ENCODE assay signal across 12 cellular contexts in genomic region chr7:50531928-50532327, GRCh38. TPM values are rescaled to one million over a fixed set of nuclear protein-coding genes. Genes with fewer than 3 reads are reported as not detected.
DNase-seq lines count a peak whose midpoint lies in the region; ATAC-seq, FAIRE-seq and TF ChIP-seq lines count a peak whose summit lies in the region.
"Had no signal": no experiment of that assay in that cellular context is flagged by ENCODE, and none has a peak within 500 bp of the region (broad histone marks: within the 10 kb centered on the region; RNA-seq: fewer than 3 reads in every experiment).

No MANE protein-coding gene starts in this region.

- peaks cover 3% of the 10 kb centered on the region for H3K9me1 ChIP-seq in keratinocyte (ENCODE audit: control insufficient read depth, extremely low read depth, insufficient read depth, low read length)

- no peaks in the 10 kb centered on the region for H3K79me2 ChIP-seq in keratinocyte (ENCODE audit: control insufficient read depth, insufficient read depth, low read length)

- no peak for TF ChIP-seq POLR2A in GM12892 (IDR thresholded peaks at IDR 0.05; ENCODE audit: low read depth, low read length)

- ATAC-seq in GM18511 (IDR thresholded peaks at IDR 0.05; ENCODE audit: unreplicated experiment) (no peak), GM21717 (IDR thresholded peaks at IDR 0.05; ENCODE audit: unreplicated experiment) (no peak), GM21367 (IDR thresholded peaks at IDR 0.05; ENCODE audit: unreplicated experiment) (no peak)

- no peaks in the 10 kb centered on the region for H3K27me3 ChIP-seq in keratinocyte (ENCODE audit: control insufficient read depth, extremely low read depth, insufficient read depth, low read length)

- H3K4me1 ChIP-seq in keratinocyte (ENCODE audit: control insufficient read depth, extremely low read depth, insufficient read depth, low read length), result peaks cover 39% of the 10 kb centered on the region

- dilution Hi-C loops in keratinocyte (cut with MboI; ENCODE audit: extremely low pct_ligation_motif_present, low sequenced_read_pairs), result no loop called here

- no peaks in the 10 kb centered on the region for H3K9me3 ChIP-seq in keratinocyte (ENCODE audit: control insufficient read depth, low read depth, low read length)
- H3K9me3 ChIP-seq: mucosa of descending colon had no signal

- peak overlapping the region; percentile 71 for H3K9ac ChIP-seq in keratinocyte (ENCODE audit: control insufficient read depth, extremely low read depth, insufficient read depth, low read length)

- peak overlapping the region; percentile 88 for H3K27ac ChIP-seq in keratinocyte (ENCODE audit: control insufficient read depth, insufficient read depth, low read length)

- H3K36me3 ChIP-seq in keratinocyte (ENCODE audit: control insufficient read depth in 2 of 2, extremely low read depth in 1 of 2, insufficient read depth in 2 of 2, low read length in 2 of 2), result no peaks in the 10 kb centered on the region

- H4K20me1 ChIP-seq in keratinocyte (ENCODE audit: control insufficient read depth, extremely low read depth, insufficient read depth, low read length), result no peaks in the 10 kb centered on the region

- H3K4me2 ChIP-seq in keratinocyte (ENCODE audit: control insufficient read depth, extremely low read depth, insufficient read depth, low read depth, low read length), result peak overlapping the region; percentile 64

- DNase-seq in DMS53 (lab: John Stamatoyannopoulos, UW), result peak; percentile 87
- peak; percentile 13 for DNase-seq in NCI-H128 (lab: John Stamatoyannopoulos, UW; ENCODE audit: unreplicated experiment)
- DNase-seq in RPMI7951 (ENCODE audit: low read depth), result peak; percentile 37
- DNase-seq in keratinocyte (ENCODE audit: low read depth, low spot score), result peak; percentile 36
- DNase-seq in GM12892 (ENCODE audit: insufficient read length), result no peak
- DNase-seq: activated T-cell treated with anti-CD3 and anti-CD28 coated beads, Interleukin-2, amount 50 U/mL, for 4 hours; H7; mucosa of descending colon had no signal

- H2AFZ ChIP-seq in keratinocyte (ENCODE audit: control insufficient read depth, low read length), result peak overlapping the region; percentile 84

- TF ChIP-seq CTCF in keratinocyte (optimal IDR thresholded peaks at IDR 0.05 in 1 of 3, IDR thresholded peaks at IDR 0.05 in 1 of 3, conservative IDR thresholded peaks at IDR 0.05 in 1 of 3; ENCODE audit: extremely low read depth in 1 of 3, insufficient read depth in 2 of 3, low read length in 3 of 3), result no peak

- peak; percentile 52 for FAIRE-seq in keratinocyte (lab: Jason Lieb, UNC)
- no peak for FAIRE-seq in GM12892 (lab: Jason Lieb, UNC)

- H3K4me3 ChIP-seq in keratinocyte (ENCODE audit: control insufficient read depth in 2 of 3, extremely low read depth in 1 of 3, insufficient read depth in 2 of 3, low read depth in 1 of 3, low read length in 3 of 3), result peak overlapping the region in 1 of 3 experiments; percentile 11
- H3K4me3 ChIP-seq: mucosa of descending colon had no signal

RNA-seq across cellular contexts. Expression of gene DDC, which starts 33.3 kb away (rescaled TPM):
- total RNA-seq in RPMI7951 (2014; rRNA removed; shearing (Covaris generic)), result 0.39 TPM in 1 of 2 replicates, not detected in the other
- polyA plus RNA-seq in keratinocyte, result not detected in 3 replicates
- not detected for polyA plus RNA-seq in keratinocyte (2011; ENCODE audit: low read depth)
- not detected in 2 replicates for polyA plus RNA-seq in keratinocyte (2011; cell fraction: cytosol; rRNA removed)
- not detected in 2 replicates for polyA plus RNA-seq in keratinocyte (2011; cell fraction: nucleus; rRNA removed)
- not detected in 2 replicates for polyA plus RNA-seq in keratinocyte (2012; ENCODE audit: low replicate concordance)
- not detected in 3 replicates for polyA minus RNA-seq in keratinocyte
- not detected for polyA minus RNA-seq in keratinocyte (2011; cell fraction: cytosol; rRNA and poly(A)+ RNA removed)
- polyA minus RNA-seq in keratinocyte (2011; cell fraction: nucleus; rRNA and poly(A)+ RNA removed), result not detected in 2 replicates
- polyA plus RNA-seq in GM12892 (2012; ENCODE audit: missing spikeins), result not detected
- total RNA-seq: T-helper 2 cell treated with Interferon-gamma antibody and Interleukin-4, amounts not matched to agents 100 ng/mL and 5 ng/mL, for 36 hours had no signal
